25 cellular contexts compared by ENCODE assay signal in the genomic region with DNA sequence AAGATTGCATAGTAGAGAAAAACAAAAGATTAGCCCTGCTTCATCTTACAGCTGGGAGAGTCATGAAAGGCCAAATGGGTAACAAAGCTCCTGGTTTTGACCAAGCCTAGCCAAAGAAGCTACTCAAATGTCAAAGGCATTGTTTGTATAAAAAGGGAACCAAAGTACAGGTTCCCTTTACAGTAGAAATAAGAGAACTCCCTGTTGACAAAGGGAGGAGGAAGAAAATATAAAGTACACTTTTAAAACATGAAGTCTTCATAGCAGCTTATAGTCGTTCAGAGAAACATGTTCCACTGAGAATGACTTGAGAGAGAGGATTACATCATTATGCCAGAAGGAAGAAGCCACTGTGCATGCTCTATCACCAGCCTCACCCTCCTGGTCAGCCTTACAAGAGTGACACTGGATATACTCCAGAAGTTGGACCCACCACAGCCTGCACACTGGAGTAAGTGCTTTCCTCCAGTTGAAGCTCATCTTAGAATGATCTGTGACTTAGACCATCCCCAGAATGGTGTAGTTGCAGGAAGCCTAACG. TPM values are rescaled to one million over a fixed set of nuclear protein-coding genes. Genes with fewer than 3 reads are reported as not detected.
DNase-seq lines count a peak whose midpoint lies in the region; ATAC-seq and TF ChIP-seq lines count a peak whose summit lies in the region.
"Had no signal": no experiment of that assay in that cellular context is flagged by ENCODE, and none has a peak within 500 bp of the region (broad histone marks: within the 10 kb centered on the region; RNA-seq: fewer than 3 reads in every experiment).

No MANE protein-coding gene starts in this region.

- intact Hi-C loops in left colon (cut with DNase I, micrococcal nuclease) (no loop called here), transverse colon (cut with DNase I; ENCODE audit: low total_unique reads) (loop anchor here (2.0 kb wide), 1 partner anchor 58 kb away; no protein-coding TSS in a partner anchor), aorta (cut with DNase I) (no loop called here)

- no peaks in the 10 kb centered on the region for H3K36me3 ChIP-seq in transverse colon
- no peaks in the 10 kb centered on the region for H3K36me3 ChIP-seq in aorta (ENCODE audit: control insufficient read depth in 1 of 2, insufficient read depth in 2 of 2, low read length in 1 of 2)
- H3K36me3 ChIP-seq: BE2C had no signal

- TF ChIP-seq POLR2A in transverse colon (IDR thresholded peaks at IDR 0.05) = peak; percentile 73

- H3K27me3 ChIP-seq in transverse colon = no peaks in the 10 kb centered on the region
- H3K27me3 ChIP-seq in aorta (ENCODE audit: control insufficient read depth in 1 of 2, insufficient read depth in 2 of 2, low read length in 1 of 2) = peaks cover 0 to 1% of the 10 kb centered on the region in 2 donors
- H3K27me3 ChIP-seq: BE2C had no signal

- H3K4me3 ChIP-seq in transverse colon = peak overlapping the region in 1 of 4 donors; percentile 33
- H3K4me3 ChIP-seq in aorta (ENCODE audit: low read length in 2 of 2) = no peak overlapping the region

- H3K9me3 ChIP-seq in transverse colon (no peaks in the 10 kb centered on the region), aorta (ENCODE audit: control insufficient read depth, low read length) (peaks cover 2% of the 10 kb centered on the region)
- H3K9me3 ChIP-seq: BE2C had no signal

- no peak for TF ChIP-seq CTCF in transverse colon (IDR thresholded peaks at IDR 0.05)

- H3K27ac ChIP-seq in transverse colon = peak overlapping the region; percentile 56 to 79 (median 76)
- no peak overlapping the region for H3K27ac ChIP-seq in aorta (ENCODE audit: low read depth in 1 of 2, low read length in 2 of 2)

- peak; percentile 84 for ATAC-seq in left colon
- no peak for ATAC-seq in HG02885 (IDR thresholded peaks at IDR 0.05; ENCODE audit: poor library complexity, unreplicated experiment)
- ATAC-seq in aorta (ENCODE audit: low FRiP score) = no peak
- ATAC-seq: SK-N-SH treated with all-trans-retinoic acid at 6 μM for 48 hours had no signal

- TF ChIP-seq EP300 in transverse colon (IDR thresholded peaks at IDR 0.05; ENCODE audit: low read depth) = no peak

- WGBS in transverse colon (ENCODE audit: low coverage in 1 of 2), 2 donors = 44 to 52% methylated on average over 2 of the region's 2 CpGs
- WGBS in aorta, 2 donors = 67 to 75% methylated on average over 2 of the region's 2 CpGs

- in situ Hi-C loops in transverse colon (cut with MboI; ENCODE audit: low pct_ligation_motif_present in 1 of 4, low pct_unique_long_range_greater_than_20kb in 1 of 4, low sequenced_read_pairs in 3 of 4) = no loop called here

- peaks cover 0 to 52% (median 10%) of the 10 kb centered on the region in 4 donors for H3K4me1 ChIP-seq in transverse colon
- H3K4me1 ChIP-seq in aorta (ENCODE audit: control insufficient read depth in 1 of 2, insufficient read depth in 2 of 2, low read length in 2 of 2) = no peaks in the 10 kb centered on the region
- H3K4me1 ChIP-seq: BE2C had no signal

- DNase-seq in NOMO-1 treated with DMSO at 0.1 percent for 48 hours (lab: John Stamatoyannopoulos, UW; ENCODE audit: unreplicated experiment) (peak; percentile 63), NOMO-1 treated with dmso at 0.1 percent for 144 hours (lab: John Stamatoyannopoulos, UW; ENCODE audit: unreplicated experiment) (no peak), SKM-1 treated with dmso at 0.1 percent for 144 hours (lab: John Stamatoyannopoulos, UW; ENCODE audit: unreplicated experiment) (peak; percentile 59), left colon (peak in 1 of 2 donors; percentile 20), transverse colon (no peak), kidney glomerular epithelial cell (lab: John Stamatoyannopoulos, UW) (no peak), aorta (no peak)
- DNase-seq: activated CD4-positive, alpha-beta T cell treated with anti-CD3 and anti-CD28 coated beads, Interleukin-2, amount 50 U/mL, for 48 hours; activated CD8-positive, alpha-beta memory T cell treated with anti-CD3 and anti-CD28 coated beads, Interleukin-2, amount 50 U/mL, for 48 hours; activated naive CD8-positive, alpha-beta T cell treated with anti-CD3 and anti-CD28 coated beads for 36 hours; BE2C; central memory CD4-positive, alpha-beta T cell; HCEC 1CT; kidney; mammary epithelial cell; NCI-H1436; NCI-H2171 treated with DMSO at 0.1 percent for 48 hours; NCI-H524 treated with DMSO at 0.1 percent for 48 hours; RPMI8226 had no signal

RNA-seq across cellular contexts. Expression of a gene that starts 2.5 kb away (rescaled TPM):
- total RNA-seq in left colon (100 to 1,000 TPM; 202 to 206 TPM), transverse colon (100 to 1,000 TPM in 3 of 4 donors, 10 to 100 TPM in 1; 20.9 to 257 (median 153) TPM), aorta (1 to 10 TPM in 1 of 2 donors, under 1 TPM in 1; 0.52 to 3.1 TPM)
- 1 to 10 TPM in 1 of 2 donors, under 1 TPM in 1; 1.00 to 1.9 TPM for polyA plus RNA-seq in aorta
- total RNA-seq: activated naive CD8-positive, alpha-beta T cell treated with anti-CD3 and anti-CD28 coated beads for 36 hours; astrocyte; endothelial cell of umbilical vein; mammary epithelial cell; myocyte had no signal

RNA-seq across cellular contexts. Expression of a gene that starts 35.8 kb away (rescaled TPM):
- total RNA-seq in left colon (1 to 10 TPM; 4.1 TPM), transverse colon (10 to 100 TPM in 3 of 4 donors, 1 to 10 TPM in 1; 4.8 to 41.8 (median 14.8) TPM), aorta (under 1 TPM in 1 of 2 donors, not detected in 1; 0.21 TPM)
- polyA plus RNA-seq in aorta = under 1 TPM in 1 of 2 donors, not detected in 1; 0.03 TPM
- total RNA-seq: activated naive CD8-positive, alpha-beta T cell treated with anti-CD3 and anti-CD28 coated beads for 36 hours; Daoy; mammary epithelial cell; myocyte had no signal
- polyA plus RNA-seq: mammary epithelial cell had no signal

Comparison
In these comparisons a context has a peak if more than half of its experiments do, and no peak if none do; other contexts are left out.
1. DNase-seq: peak in NOMO-1 treated with DMSO at 0.1 percent for 48 hours (single experiment) and SKM-1 treated with dmso at 0.1 percent for 144 hours (single experiment); none in NOMO-1 treated with dmso at 0.1 percent for 144 hours (single experiment), transverse colon (single experiment), kidney glomerular epithelial cell (single experiment) and aorta (0 of 2).
2. H3K27ac ChIP-seq: peak in transverse colon (4 of 4); none in aorta (0 of 2).
3. RNA of a gene that starts 2.5 kb away (total RNA-seq): 202 to 206 TPM in left colon and 20.9 to 257 TPM in transverse colon; 0.52 to 3.1 TPM in aorta; every median in the first group is over 4 times any median in the second.
4. RNA of a gene that starts 35.8 kb away (total RNA-seq): 4.8 to 41.8 TPM in transverse colon and 4.1 TPM in left colon; 0.21 TPM in aorta; every median in the first group is over 4 times any median in the second.